In the genomic region with DNA sequence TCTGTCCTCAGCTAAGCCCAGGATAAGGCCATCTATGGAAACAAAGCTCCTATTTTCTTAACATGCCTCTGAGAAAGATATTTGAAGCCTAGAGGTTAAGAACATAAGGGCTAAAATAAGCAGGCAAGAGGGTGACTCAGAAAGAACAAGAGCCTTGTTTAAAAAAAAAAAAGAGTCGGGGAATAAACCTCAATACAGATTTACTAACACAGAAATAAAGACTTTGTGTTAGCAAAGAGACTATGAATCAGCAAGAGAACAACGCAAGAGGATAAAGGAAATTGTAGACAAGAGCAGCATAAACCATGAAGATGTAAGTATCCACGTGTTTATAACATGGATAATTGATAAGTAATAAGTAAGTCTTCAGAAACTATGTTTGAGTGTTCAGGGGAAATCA, we compare ENCODE assay signal across 1 cellular context.
TF ChIP-seq lines count a peak whose summit lies in the region.

No MANE protein-coding gene starts in this region.

TF ChIP-seq in K562, 482 proteins besides CTCF, POLR2A, EP300 and RAD21:
- TF ChIP-seq MCM3 (IDR thresholded peaks at IDR 0.05) (no peak), ZNF384 (IDR thresholded peaks at IDR 0.05; ENCODE audit: low read depth, low read length) (0 out of 2 replicates have a peak, but pooled peaks have one; percentile 14), XRCC3 (IDR thresholded peaks at IDR 0.05) (no peak)
